Comparison of ENCODE assay signal across 8 cellular contexts in genomic region chr3:23944861-23945652, GRCh38. TPM values are rescaled to one million over a fixed set of nuclear protein-coding genes. Genes with fewer than 3 reads are reported as not detected.
DNase-seq lines count a peak whose midpoint lies in the region; ATAC-seq and TF ChIP-seq lines count a peak whose summit lies in the region.

TSS of gene NR1D2 (plus strand) at chr3:23945286. CDS start at chr3:23945579, 293 bp downstream.

- in situ Hi-C loops in transverse colon (cut with MboI; ENCODE audit: low pct_ligation_motif_present in 1 of 4, low pct_unique_long_range_greater_than_20kb in 1 of 4, low sequenced_read_pairs in 3 of 4) = no loop called here

- H3K4me1 ChIP-seq in adipocyte (ENCODE audit: control insufficient read depth, insufficient read depth, low read length) (peaks cover 22% of the 10 kb centered on the region), heart left ventricle (peaks cover 8 to 44% (median 39%) of the 10 kb centered on the region in 12 donors), transverse colon (peaks cover 6 to 44% (median 33%) of the 10 kb centered on the region in 4 donors)

- peak within 1 kb of the TSS; percentile 88 for H3K4me3 ChIP-seq in GM06990 (replicated peaks; ENCODE audit: low read depth, low read length)
- H3K4me3 ChIP-seq in adipocyte (ENCODE audit: low read length) = peak within 1 kb of the TSS; percentile 88
- H3K4me3 ChIP-seq in heart left ventricle = peak within 1 kb of the TSS; percentile 62 to 99 (median 84)
- H3K4me3 ChIP-seq in transverse colon = peak within 1 kb of the TSS; percentile 77 to 99 (median 88)

- TF ChIP-seq POLR2A in heart left ventricle (IDR thresholded peaks at IDR 0.05) = peak in 1 of 2 donors; percentile 65
- peak; percentile 63 for TF ChIP-seq POLR2A in transverse colon (IDR thresholded peaks at IDR 0.05)

- H3K27ac ChIP-seq in heart left ventricle = peak within 1 kb of the TSS; percentile 89 to 99 (median 97)
- peak within 1 kb of the TSS; percentile 99 to 100 (median 100) for H3K27ac ChIP-seq in transverse colon

- peak; percentile 40 to 83 (median 74) for ATAC-seq in heart left ventricle

- intact Hi-C loops in heart left ventricle (cut with DNase I) = loop anchor here in 5 of 10 donors (1.0 to 2.0 kb wide), 4 partner anchors 24 to 56 kb away; partner anchors contain the start of genes RPL15 (in 4 of the 5) and NKIRAS1 (in 2 of the 5)
- intact Hi-C loops in posterior cingulate gyrus (cut with DNase I) = loop anchor here (1.0 to 10.0 kb wide), 2 partner anchors 28 to 740 kb away; partner anchors contain the start of genes RPL15 and UBE2E2
- intact Hi-C loops in transverse colon (cut with DNase I; ENCODE audit: low total_unique reads) = no loop called here

- H3K36me3 ChIP-seq in GM06990 (ENCODE audit: control insufficient read depth, insufficient read depth, low read length) (no peaks in the 10 kb centered on the region), adipocyte (ENCODE audit: control insufficient read depth, insufficient read depth, low read length, severe bottlenecking) (no peaks in the 10 kb centered on the region), heart left ventricle (peaks cover 0 to 12% (median 0%) of the 10 kb centered on the region in 9 donors), transverse colon (no peaks in the 10 kb centered on the region)

- peak; percentile 88 for DNase-seq in GM06990 (ENCODE audit: extremely low read depth, insufficient read length)
- peak; percentile 18 for DNase-seq in GOT3 (lab: John Stamatoyannopoulos, UW)
- DNase-seq in Kasumi-1 (lab: John Stamatoyannopoulos, UW) = peak; percentile 60 to 63
- DNase-seq in SW480 (ENCODE audit: low spot score) = peak; percentile 79
- DNase-seq in adipocyte (ENCODE audit: low read depth) = peak; percentile 92
- DNase-seq in heart left ventricle = peak; percentile 90 to 93 (median 92)
- DNase-seq in posterior cingulate gyrus = peak; percentile 73 to 97 (median 82)
- DNase-seq in transverse colon = peak; percentile 89

- no peak for TF ChIP-seq EP300 in transverse colon (IDR thresholded peaks at IDR 0.05; ENCODE audit: low read depth)

- 0 to 1% (median 0%) methylated on average over 21 to 87 of the region's 88 CpGs for WGBS in heart left ventricle, 4 donors
- 0 to 1% methylated on average over 4 to 29 of the region's 88 CpGs for WGBS in transverse colon (ENCODE audit: low coverage in 1 of 2), 2 donors

- H3K9ac ChIP-seq in adipocyte (ENCODE audit: low read length) = peak within 1 kb of the TSS; percentile 79

- H3K9me3 ChIP-seq in adipocyte (ENCODE audit: control insufficient read depth, low read length) (no peaks in the 10 kb centered on the region), heart left ventricle (no peaks in the 10 kb centered on the region), transverse colon (no peaks in the 10 kb centered on the region)

- H3K27me3 ChIP-seq in GM06990 (replicated peaks; ENCODE audit: control insufficient read depth, insufficient read depth, low read length) (no peaks in the 10 kb centered on the region), adipocyte (replicated peaks; ENCODE audit: control insufficient read depth, insufficient read depth, low read length) (no peaks in the 10 kb centered on the region), heart left ventricle (no peaks in the 10 kb centered on the region), transverse colon (no peaks in the 10 kb centered on the region)

- no peak for TF ChIP-seq CTCF in GM06990 (IDR thresholded peaks at IDR 0.05; ENCODE audit: insufficient read depth, low read length, poor library complexity, severe bottlenecking)
- TF ChIP-seq CTCF in heart left ventricle (IDR thresholded peaks at IDR 0.05) = peak in 2 of 12 donors; percentile 5 to 20
- TF ChIP-seq CTCF in transverse colon (IDR thresholded peaks at IDR 0.05) = no peak

RNA-seq across cellular contexts. Expression of gene NR1D2, which starts in this region (rescaled TPM):
- total RNA-seq in heart left ventricle (10 to 100 TPM; 16.2 to 62.1 (median 36.5) TPM), transverse colon (10 to 100 TPM; 21.9 to 34.8 (median 26.9) TPM)
- polyA plus RNA-seq in heart left ventricle = 1 to 10 TPM; 5.6 to 7.5 TPM

Comparison
In these comparisons a context has a peak if more than half of its experiments do, and no peak if none do; other contexts are left out.
1. Peak in every context shown above with its lines: DNase-seq, ATAC-seq, H3K4me3 ChIP-seq and H3K27ac ChIP-seq.
2. DNase-seq: peak in every context shown above with its lines; median percentile 92 in adipocyte; 92 in heart left ventricle; 89 in transverse colon; 88 in GM06990; 82 in posterior cingulate gyrus; 79 in SW480; 62 in Kasumi-1; 18 in GOT3.